Comparison of ENCODE assay signal across 13 cellular contexts in genomic region chr1:155326020-155326526, GRCh38. TPM values are rescaled to one million over a fixed set of nuclear protein-coding genes. Genes with fewer than 3 reads are reported as not detected.
DNase-seq lines count a peak whose midpoint lies in the region; ATAC-seq, FAIRE-seq and TF ChIP-seq lines count a peak whose summit lies in the region.
"Had no signal": no experiment of that assay in that cellular context is flagged by ENCODE, and none has a peak within 500 bp of the region (broad histone marks: within the 10 kb centered on the region; RNA-seq: fewer than 3 reads in every experiment).

No MANE protein-coding gene starts in this region.

- intact Hi-C loops in CD4-positive, alpha-beta T cell (cut with DNase I, micrococcal nuclease), result no loop called here
- intact Hi-C loops in GM12878 (cut with micrococcal nuclease; ENCODE audit: unreplicated experiment), result no loop called here

- H3K27ac Mint-ChIP-seq in CD4-positive, alpha-beta T cell, result peak overlapping the region; percentile 2
- peak overlapping the region in 2 of 3 experiments; percentile 6 to 45 for H3K27ac Mint-ChIP-seq in nephron

- in situ Hi-C loops in GM12878 (cut with MboI), result no loop called here

- H2AFZ ChIP-seq in KMS-11 (ENCODE audit: low read depth), result no peak overlapping the region
- H2AFZ ChIP-seq in GM12878 (ENCODE audit: control insufficient read depth, low read depth, low read length), result no peak overlapping the region

- no peaks in the 10 kb centered on the region for H3K27me3 ChIP-seq in CD4-positive, alpha-beta T cell (ENCODE audit: control insufficient read depth, insufficient read depth, low read length)
- no peaks in the 10 kb centered on the region for H3K27me3 ChIP-seq in KMS-11 (ENCODE audit: insufficient read depth, low read depth)
- H3K27me3 ChIP-seq in GM12878 (replicated peaks in 1 of 2; ENCODE audit: control insufficient read depth in 2 of 2, insufficient read depth in 2 of 2, low read length in 1 of 2), result no peaks in the 10 kb centered on the region

- H3K79me2 ChIP-seq in KMS-11 (ENCODE audit: insufficient read depth, low read depth), result no peaks in the 10 kb centered on the region
- H3K79me2 ChIP-seq in GM12878 (ENCODE audit: control insufficient read depth, insufficient read depth, low read length), result no peaks in the 10 kb centered on the region; the same call in 1 of the 2 replicates

- H3K4me3 ChIP-seq in KMS-11 (IDR thresholded peaks at IDR 0.05; ENCODE audit: insufficient read depth, low read depth, low read length), result no peak overlapping the region
- no peak overlapping the region for H3K4me3 ChIP-seq in GM12878

- TF ChIP-seq POLR2A in GM12878 (IDR thresholded peaks at IDR 0.05; ENCODE audit: low read depth, low read length), result no peak

- no peaks in the 10 kb centered on the region; the same call in 1 of the 2 replicates for H3K36me3 ChIP-seq in KMS-11 (ENCODE audit: insufficient read depth)
- peaks cover 9 to 10% of the 10 kb centered on the region in 2 experiments; a peak in 3 of 4 replicates for H3K36me3 ChIP-seq in GM12878 (ENCODE audit: control insufficient read depth in 2 of 2, insufficient read depth in 2 of 2, low read length in 1 of 2)

- H3K4me2 ChIP-seq in KMS-11, result no peak overlapping the region
- H3K4me2 ChIP-seq in GM12878 (ENCODE audit: control insufficient read depth, insufficient read depth), result no peak overlapping the region; the same call in 1 of the 2 replicates

- CTCF ChIA-PET in CD4-positive, alpha-beta T cell (lab: Charles Lee), result interaction anchor here (1.7 kb wide), 1 partner anchor 75 kb away, joined by 8 read pairs; no protein-coding TSS in a partner anchor
- CTCF ChIA-PET in GM12878 (lab: Yijun Ruan, JAX), result interaction anchor here (9.6 kb wide), 1 partner anchor 74 kb away, joined by 225 read pairs; the partner anchor contains the start of gene ENTREP3

- TF ChIP-seq RAD21 in GM12878 (IDR thresholded peaks at IDR 0.05; ENCODE audit: insufficient read depth, low read depth, low read length), result no peak

- no peak for DNase-seq in CD4-positive, alpha-beta T cell
- DNase-seq in GM12878 (ENCODE audit: low read depth, low spot score), result no peak
- no peak for DNase-seq in activated CD4-positive, CD25-positive, alpha-beta regulatory T cell treated with anti-CD3 and anti-CD28 coated beads, Interleukin-2, amount 50 U/mL, for 72 hours
- DNase-seq in NCI-H2029 (lab: John Stamatoyannopoulos, UW), result no peak
- DNase-seq: DMS 273 treated with DMSO at 0.1 percent for 48 hours, erythroblast, NCI-H1105 had no signal

- peaks cover 26% of the 10 kb centered on the region for H3K4me1 Mint-ChIP-seq in CD4-positive, alpha-beta T cell (ENCODE audit: low read depth)
- H3K4me1 Mint-ChIP-seq in nephron, result peaks cover 17% of the 10 kb centered on the region

- H4K20me1 ChIP-seq in KMS-11 (ENCODE audit: insufficient read depth) (no peaks in the 10 kb centered on the region; the same call in 1 of the 2 replicates), GM12878 (ENCODE audit: control insufficient read depth, insufficient read depth) (no peaks in the 10 kb centered on the region)

- H3K36me3 Mint-ChIP-seq in CD4-positive, alpha-beta T cell (ENCODE audit: low read depth), result peaks cover 18% of the 10 kb centered on the region
- peaks cover 22% of the 10 kb centered on the region for H3K36me3 Mint-ChIP-seq in nephron (ENCODE audit: low read depth)

- H3K9me3 ChIP-seq in CD4-positive, alpha-beta T cell (ENCODE audit: control insufficient read depth, low read length), result no peaks in the 10 kb centered on the region
- no peaks in the 10 kb centered on the region for H3K9me3 ChIP-seq in GM12878 (replicated peaks; ENCODE audit: control insufficient read depth, insufficient read depth, low read length)

- no peak overlapping the region for H3K9ac ChIP-seq in KMS-11
- H3K9ac ChIP-seq in GM12878 (ENCODE audit: control insufficient read depth, insufficient read depth, low read length), result no peak overlapping the region

- TF ChIP-seq CTCF in CD4-positive, alpha-beta T cell (IDR thresholded peaks at IDR 0.05), result no peak
- TF ChIP-seq CTCF in KMS-11 (conservative IDR thresholded peaks at IDR 0.05; ENCODE audit: low read depth, low read length) (no peak), GM12878 (IDR thresholded peaks at IDR 0.05 in 2 of 3, conservative IDR thresholded peaks at IDR 0.05 in 1 of 3; ENCODE audit: control insufficient read depth in 2 of 3, extremely low read depth in 1 of 3, insufficient read depth in 1 of 3, low read depth in 3 of 3, low read length in 3 of 3) (no peak), nephron (IDR thresholded peaks at IDR 0.05; ENCODE audit: unreplicated experiment in 3 of 3) (no peak)

- BruUV-seq in GM12878 (replicated peaks; lab: Mats Ljungman, UMichigan), result no TSS peak

- peak; percentile 41 for FAIRE-seq in GM12878 (lab: Jason Lieb, UNC)
- FAIRE-seq: keratinocyte had no signal

- H3K9me3 Mint-ChIP-seq in CD4-positive, alpha-beta T cell, result no peaks in the 10 kb centered on the region
- no peaks in the 10 kb centered on the region for H3K9me3 Mint-ChIP-seq in nephron

- H3K27ac ChIP-seq in CD4-positive, alpha-beta T cell (ENCODE audit: low read depth, low read length), result no peak overlapping the region
- H3K27ac ChIP-seq in KMS-11 (peak overlapping the region; percentile 2; the same call in 1 of the 2 replicates), GM12878 (ENCODE audit: control insufficient read depth, insufficient read depth) (no peak overlapping the region)

- SMC1A ChIA-PET in GM12878 (lab: Charles Lee; ENCODE audit: uncharacterized antibody, unreplicated experiment), result no interaction called here

- H3K4me1 ChIP-seq in KMS-11 (ENCODE audit: low read depth, poor library complexity, severe bottlenecking), result peaks cover 20% of the 10 kb centered on the region
- H3K4me1 ChIP-seq in GM12878 (ENCODE audit: control insufficient read depth, insufficient read depth, low read length), result peaks cover 7% of the 10 kb centered on the region

- POLR2A ChIA-PET in CD4-positive, alpha-beta T cell (lab: Charles Lee), result no interaction called here
- POLR2A ChIA-PET in GM12878 (lab: Charles Lee), result interaction anchor here (0.5 to 0.6 kb wide), 2 partner anchors 59 to 280 kb away, joined by 3 to 4 read pairs; no protein-coding TSS in a partner anchor

- TF ChIP-seq EP300 in GM12878 (IDR thresholded peaks at IDR 0.05; ENCODE audit: borderline replicate concordance in 1 of 2, control insufficient read depth in 1 of 2, low read depth in 2 of 2, low read length in 2 of 2), result no peak

- WGBS in GM12878 (ENCODE audit: insufficient coverage, insufficient replicate concordance, low lambda C conversion rate, missing lambda C conversion rate), result 52% methylated on average over 6 of the region's 6 CpGs

- RAD21 ChIA-PET in GM12878 (lab: Charles Lee; ENCODE audit: unreplicated experiment), result no interaction called here

- no peak for ATAC-seq in CD4-positive, alpha-beta T cell (ENCODE audit: poor library complexity)
- ATAC-seq in GM12878, result no peak
- no peak for ATAC-seq in HG03571 (IDR thresholded peaks at IDR 0.05; ENCODE audit: unreplicated experiment)
- no peak for ATAC-seq in GM18858 (IDR thresholded peaks at IDR 0.05; ENCODE audit: unreplicated experiment)
- ATAC-seq: right cardiac atrium had no signal

- H3K27me3 Mint-ChIP-seq in CD4-positive, alpha-beta T cell, result no peaks in the 10 kb centered on the region
- no peaks in the 10 kb centered on the region for H3K27me3 Mint-ChIP-seq in nephron (ENCODE audit: low read depth)

- H3K4me3 Mint-ChIP-seq in CD4-positive, alpha-beta T cell, result peak overlapping the region; percentile 83
- H3K4me3 Mint-ChIP-seq in nephron, result peak overlapping the region; percentile 84 to 94 (median 94)

RNA-seq across cellular contexts. Expression of gene RUSC1, which starts 5.4 kb away (rescaled TPM):
- 10 to 100 TPM; 10.7 to 11.8 TPM for total RNA-seq in CD4-positive, alpha-beta T cell
- 7.6 and 10.6 TPM in 2 replicates for total RNA-seq in GM12878 (2013; cell fraction: nucleolus; rRNA removed)
- 10.6 and 11.1 TPM in 2 replicates for total RNA-seq in GM12878 (2014; rRNA removed)
- total RNA-seq in GM12878 (2014; rRNA removed; fragmentation: Illumina TruSeq; extraction: Trizol), result 4.7 and 5.1 TPM in 2 replicates
- total RNA-seq in GM12878 (2021), result 17.7 and 19.9 TPM in 2 replicates
- polyA plus RNA-seq in GM12878 (2011; ENCODE audit: low read depth), result 7.7 TPM
- polyA plus RNA-seq in GM12878 (2011; rRNA removed), result 9.2 and 13.9 TPM in 2 replicates
- polyA plus RNA-seq in GM12878 (2011; cell fraction: cytosol; rRNA removed), result 16.9 and 27.2 TPM in 2 replicates
- polyA plus RNA-seq in GM12878 (2011; cell fraction: nucleus; rRNA removed), result 52.8 and 62.4 TPM in 2 replicates
- 9.1 and 11.1 TPM in 2 replicates for polyA plus RNA-seq in GM12878 (2012)
- 7.6 and 10.0 TPM in 2 replicates for polyA plus RNA-seq in GM12878 (2014; fragmentation: Illumina TruSeq; extraction: Trizol)
- 1 to 10 TPM; 1.1 to 5.4 TPM for polyA plus RNA-seq in GM12878 (2014; fragmentation: Nextera tagmentation; extraction: Ambion mirVana)
- 23.0 and 23.7 TPM in 2 replicates for polyA plus RNA-seq in GM12878 (2014; rRNA removed)
- 10 to 100 TPM; 13.6 to 18.5 TPM for polyA plus RNA-seq in GM12878 (2016; fragmentation: Nextera tagmentation; extraction: Ambion mirVana)
- polyA minus RNA-seq in GM12878 (2011; rRNA and poly(A)+ RNA removed), result 6.7 and 11.6 TPM in 2 replicates
- polyA minus RNA-seq in GM12878 (2011; cell fraction: cytosol; rRNA and poly(A)+ RNA removed), result 5.8 and 6.3 TPM in 2 replicates
- 10.4 and 19.3 TPM in 2 replicates for polyA minus RNA-seq in GM12878 (2011; cell fraction: nucleus; rRNA and poly(A)+ RNA removed)

RNA-seq across cellular contexts. Expression of gene FDPS, which starts 17.4 kb away (rescaled TPM):
- total RNA-seq in CD4-positive, alpha-beta T cell, result 10 to 100 TPM; 44.0 to 47.3 TPM
- total RNA-seq in GM12878 (2013; cell fraction: nucleolus; rRNA removed), result 189 TPM in 2 replicates
- total RNA-seq in GM12878 (2014; rRNA removed) (432 and 495 TPM in 2 replicates), GM12878 (2014; rRNA removed; fragmentation: Illumina TruSeq; extraction: Trizol) (446 and 482 TPM in 2 replicates), GM12878 (2021) (507 and 547 TPM in 2 replicates)
- 263 TPM for polyA plus RNA-seq in GM12878 (2011; ENCODE audit: low read depth)
- polyA plus RNA-seq in GM12878 (2011; rRNA removed) (608 and 753 TPM in 2 replicates), GM12878 (2014; fragmentation: Illumina TruSeq; extraction: Trizol) (467 and 549 TPM in 2 replicates), GM12878 (2014; fragmentation: Nextera tagmentation; extraction: Ambion mirVana) (1,000 to 10,000 TPM; 1,058 to 1,156 TPM), GM12878 (2014; rRNA removed) (532 and 553 TPM in 2 replicates), GM12878 (2016; fragmentation: Nextera tagmentation; extraction: Ambion mirVana) (100 to 1,000 TPM; 405 to 437 TPM)
- polyA plus RNA-seq in GM12878 (2011; cell fraction: cytosol; rRNA removed), result 639 and 664 TPM in 2 replicates
- polyA plus RNA-seq in GM12878 (2011; cell fraction: nucleus; rRNA removed), result 648 and 692 TPM in 2 replicates
- polyA plus RNA-seq in GM12878 (2012), result 409 and 448 TPM in 2 replicates
- 290 and 378 TPM in 2 replicates for polyA minus RNA-seq in GM12878 (2011; rRNA and poly(A)+ RNA removed)
- polyA minus RNA-seq in GM12878 (2011; cell fraction: cytosol; rRNA and poly(A)+ RNA removed), result 141 and 143 TPM in 2 replicates
- polyA minus RNA-seq in GM12878 (2011; cell fraction: nucleus; rRNA and poly(A)+ RNA removed), result 112 and 142 TPM in 2 replicates

RNA-seq across cellular contexts. Expression of gene PKLR, which starts 24.8 kb away (rescaled TPM):
- not detected for total RNA-seq in CD4-positive, alpha-beta T cell
- not detected in 2 replicates for total RNA-seq in GM12878 (2013; cell fraction: nucleolus; rRNA removed)
- not detected in 2 replicates for total RNA-seq in GM12878 (2014; rRNA removed)
- not detected in 2 replicates for total RNA-seq in GM12878 (2014; rRNA removed; fragmentation: Illumina TruSeq; extraction: Trizol)
- total RNA-seq in GM12878 (2021), result 0.08 and 0.13 TPM in 2 replicates
- not detected for polyA plus RNA-seq in GM12878 (2011; ENCODE audit: low read depth)
- polyA plus RNA-seq in GM12878 (2011; rRNA removed), result not detected in 2 replicates
- polyA plus RNA-seq in GM12878 (2011; cell fraction: cytosol; rRNA removed), result 0.02 TPM in 1 of 2 replicates, not detected in the other
- polyA plus RNA-seq in GM12878 (2011; cell fraction: nucleus; rRNA removed), result 0.04 and 0.13 TPM in 2 replicates
- 0.03 TPM in 1 of 2 replicates, not detected in the other for polyA plus RNA-seq in GM12878 (2012)
- polyA plus RNA-seq in GM12878 (2014; fragmentation: Illumina TruSeq; extraction: Trizol), result 0.04 and 0.08 TPM in 2 replicates
- under 1 TPM in 1 of 2 experiments, not detected in 1; 0.15 TPM for polyA plus RNA-seq in GM12878 (2014; fragmentation: Nextera tagmentation; extraction: Ambion mirVana)
- not detected in 2 replicates for polyA plus RNA-seq in GM12878 (2014; rRNA removed)
- polyA plus RNA-seq in GM12878 (2016; fragmentation: Nextera tagmentation; extraction: Ambion mirVana), result not detected
- not detected in 2 replicates for polyA minus RNA-seq in GM12878 (2011; rRNA and poly(A)+ RNA removed)
- not detected in 2 replicates for polyA minus RNA-seq in GM12878 (2011; cell fraction: cytosol; rRNA and poly(A)+ RNA removed)
- polyA minus RNA-seq in GM12878 (2011; cell fraction: nucleus; rRNA and poly(A)+ RNA removed), result not detected in 2 replicates
- total RNA-seq: right cardiac atrium had no signal
- polyA plus RNA-seq: right cardiac atrium had no signal

RNA-seq across cellular contexts. Expression of gene HCN3, which starts 48.8 kb away (rescaled TPM):
- 1 to 10 TPM; 1.3 to 1.8 TPM for total RNA-seq in CD4-positive, alpha-beta T cell
- 2.0 and 3.4 TPM in 2 replicates for total RNA-seq in GM12878 (2013; cell fraction: nucleolus; rRNA removed)
- total RNA-seq in GM12878 (2014; rRNA removed), result 1.6 and 2.5 TPM in 2 replicates
- total RNA-seq in GM12878 (2014; rRNA removed; fragmentation: Illumina TruSeq; extraction: Trizol), result 1.2 and 1.7 TPM in 2 replicates
- total RNA-seq in GM12878 (2021), result 2.5 and 2.8 TPM in 2 replicates
- 1.1 TPM for polyA plus RNA-seq in GM12878 (2011; ENCODE audit: low read depth)
- polyA plus RNA-seq in GM12878 (2011; rRNA removed), result 1.6 and 2.5 TPM in 2 replicates
- polyA plus RNA-seq in GM12878 (2011; cell fraction: cytosol; rRNA removed), result 2.6 and 3.6 TPM in 2 replicates
- polyA plus RNA-seq in GM12878 (2011; cell fraction: nucleus; rRNA removed), result 26.8 and 30.1 TPM in 2 replicates
- 1.8 and 1.9 TPM in 2 replicates for polyA plus RNA-seq in GM12878 (2012)
- polyA plus RNA-seq in GM12878 (2014; fragmentation: Illumina TruSeq; extraction: Trizol), result 1.9 and 3.1 TPM in 2 replicates
- under 1 TPM; 0.08 to 0.31 TPM for polyA plus RNA-seq in GM12878 (2014; fragmentation: Nextera tagmentation; extraction: Ambion mirVana)
- polyA plus RNA-seq in GM12878 (2014; rRNA removed), result 3.7 and 4.1 TPM in 2 replicates
- 1 to 10 TPM; 1.7 to 1.8 TPM for polyA plus RNA-seq in GM12878 (2016; fragmentation: Nextera tagmentation; extraction: Ambion mirVana)
- polyA minus RNA-seq in GM12878 (2011; rRNA and poly(A)+ RNA removed), result 1.4 and 1.6 TPM in 2 replicates
- 1.7 and 3.6 TPM in 2 replicates for polyA minus RNA-seq in GM12878 (2011; cell fraction: cytosol; rRNA and poly(A)+ RNA removed)
- 2.3 and 5.5 TPM in 2 replicates for polyA minus RNA-seq in GM12878 (2011; cell fraction: nucleus; rRNA and poly(A)+ RNA removed)

RNA-seq across cellular contexts. Expression of gene CLK2, which starts 52.8 kb away (rescaled TPM):
- 10 to 100 TPM; 48.1 to 49.8 TPM for total RNA-seq in CD4-positive, alpha-beta T cell
- total RNA-seq in GM12878 (2013; cell fraction: nucleolus; rRNA removed), result 90.4 and 96.0 TPM in 2 replicates
- total RNA-seq in GM12878 (2014; rRNA removed) (42.3 and 45.9 TPM in 2 replicates), GM12878 (2014; rRNA removed; fragmentation: Illumina TruSeq; extraction: Trizol) (27.2 and 29.3 TPM in 2 replicates), GM12878 (2021) (62.3 and 63.1 TPM in 2 replicates)
- polyA plus RNA-seq in GM12878 (2011; ENCODE audit: low read depth), result 25.1 TPM
- polyA plus RNA-seq in GM12878 (2011; rRNA removed) (50.2 and 76.9 TPM in 2 replicates), GM12878 (2014; fragmentation: Illumina TruSeq; extraction: Trizol) (54.9 and 55.6 TPM in 2 replicates), GM12878 (2014; fragmentation: Nextera tagmentation; extraction: Ambion mirVana) (10 to 100 TPM; 11.1 to 17.8 TPM), GM12878 (2014; rRNA removed) (81.9 and 83.7 TPM in 2 replicates), GM12878 (2016; fragmentation: Nextera tagmentation; extraction: Ambion mirVana) (10 to 100 TPM; 23.4 to 27.5 TPM)
- polyA plus RNA-seq in GM12878 (2011; cell fraction: cytosol; rRNA removed), result 55.4 and 60.6 TPM in 2 replicates
- polyA plus RNA-seq in GM12878 (2011; cell fraction: nucleus; rRNA removed), result 687 and 698 TPM in 2 replicates
- polyA plus RNA-seq in GM12878 (2012), result 38.5 and 52.1 TPM in 2 replicates
- polyA minus RNA-seq in GM12878 (2011; rRNA and poly(A)+ RNA removed), result 64.9 and 65.5 TPM in 2 replicates
- polyA minus RNA-seq in GM12878 (2011; cell fraction: cytosol; rRNA and poly(A)+ RNA removed), result 14.3 and 18.9 TPM in 2 replicates
- 76.3 and 124 TPM in 2 replicates for polyA minus RNA-seq in GM12878 (2011; cell fraction: nucleus; rRNA and poly(A)+ RNA removed)
